ENCODE assay signal across 30 cellular contexts in the genomic region with DNA sequence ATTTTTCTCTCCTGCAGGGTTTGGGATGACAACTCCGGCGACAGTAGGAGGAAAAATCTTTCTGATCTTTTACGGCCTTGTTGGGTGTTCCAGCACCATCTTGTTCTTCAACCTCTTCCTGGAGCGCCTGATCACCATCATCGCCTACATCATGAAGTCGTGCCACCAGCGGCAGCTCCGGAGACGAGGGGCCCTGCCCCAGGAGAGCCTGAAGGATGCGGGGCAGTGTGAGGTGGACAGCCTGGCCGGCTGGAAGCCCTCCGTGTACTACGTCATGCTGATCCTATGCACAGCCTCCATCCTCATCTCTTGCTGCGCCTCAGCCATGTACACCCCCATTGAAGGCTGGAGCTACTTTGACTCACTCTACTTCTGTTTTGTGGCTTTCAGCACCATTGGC.
"Had no signal": no experiment of that assay in that cellular context is flagged by ENCODE, and none has a peak within 500 bp of the region (broad histone marks: within the 10 kb centered on the region; RNA-seq: fewer than 3 reads in every experiment).

No MANE protein-coding gene starts in this region.

- H3K36me3 ChIP-seq: adrenal gland, ascending aorta, brain microvascular endothelial cell, breast epithelium, cardiac muscle cell had no signal

- DNase-seq: activated effector memory CD4-positive, alpha-beta T cell treated with anti-CD3 and anti-CD28 coated beads, Interleukin-2, amount 50 U/mL, for 16 hours; activated effector memory CD4-positive, alpha-beta T cell treated with Interleukin-2 at 50 U/mL for 16 hours; activated gamma-delta T cell; activated gamma-delta T cell treated with Interleukin-2 at 50 U/mL for 16 hours; activated naive CD4-positive, alpha-beta T cell; activated naive CD4-positive, alpha-beta T cell treated with anti-CD3 and anti-CD28 coated beads for 36 hours; activated naive CD4-positive, alpha-beta T cell treated with anti-CD3 and anti-CD28 coated beads, Interleukin-2, amount 10 ng/mL, durations not matched to agents 7 days and 5 days; activated naive CD4-positive, alpha-beta T cell treated with anti-CD3 and anti-CD28 coated beads, Interleukin-2, amount 50 U/mL, for 16 hours; activated naive CD4-positive, alpha-beta T cell treated with Interleukin-2 at 50 U/mL for 16 hours; activated naive CD8-positive, alpha-beta T cell treated with anti-CD3 and anti-CD28 coated beads for 36 hours; activated naive CD8-positive, alpha-beta T cell treated with anti-CD3 and anti-CD28 coated beads, Interleukin-2, amount 10 ng/mL, durations not matched to agents 7 days and 5 days; activated naive CD8-positive, alpha-beta T cell treated with anti-CD3 and anti-CD28 coated beads, Interleukin-2, amount 50 U/mL, for 24 hours; activated T-cell treated with anti-CD3 and anti-CD28 coated beads, Interleukin-2, amount 50 U/mL, for 1 hour; activated T-cell treated with anti-CD3 and anti-CD28 coated beads, Interleukin-2, amount 50 U/mL, for 24 hours; activated T-cell treated with anti-CD3 and anti-CD28 coated beads, Interleukin-2, amount 50 U/mL, for 4 hours; activated T-cell treated with anti-CD3 and anti-CD28 coated beads, Interleukin-2, amount 50 U/mL, for 48 hours; activated T-cell treated with anti-CD3 and anti-CD28 coated beads, Interleukin-2, amount 50 U/mL, for 72 hours; adrenal gland; amniotic stem cell; amygdala; anterior cingulate cortex; aorta; body of pancreas; brain microvascular endothelial cell; caudate nucleus; central memory CD4-positive, alpha-beta T cell; cerebellar nuclear complex had no signal

- H3K4me1 ChIP-seq: adrenal gland, ascending aorta, body of pancreas, breast epithelium had no signal

- H3K9me3 ChIP-seq: adrenal gland, ascending aorta, body of pancreas, breast epithelium had no signal

- H3K27me3 ChIP-seq: adrenal gland, ascending aorta, body of pancreas, brain microvascular endothelial cell, breast epithelium, cardiac muscle cell had no signal

- H3K4me3 ChIP-seq: adrenal gland, ascending aorta, body of pancreas, breast epithelium, cardiac muscle cell had no signal

- H3K27ac ChIP-seq: adrenal gland, ascending aorta, body of pancreas, brain microvascular endothelial cell, breast epithelium, cardiac muscle cell had no signal
